7 cellular contexts compared by ENCODE assay signal in the genomic region with DNA sequence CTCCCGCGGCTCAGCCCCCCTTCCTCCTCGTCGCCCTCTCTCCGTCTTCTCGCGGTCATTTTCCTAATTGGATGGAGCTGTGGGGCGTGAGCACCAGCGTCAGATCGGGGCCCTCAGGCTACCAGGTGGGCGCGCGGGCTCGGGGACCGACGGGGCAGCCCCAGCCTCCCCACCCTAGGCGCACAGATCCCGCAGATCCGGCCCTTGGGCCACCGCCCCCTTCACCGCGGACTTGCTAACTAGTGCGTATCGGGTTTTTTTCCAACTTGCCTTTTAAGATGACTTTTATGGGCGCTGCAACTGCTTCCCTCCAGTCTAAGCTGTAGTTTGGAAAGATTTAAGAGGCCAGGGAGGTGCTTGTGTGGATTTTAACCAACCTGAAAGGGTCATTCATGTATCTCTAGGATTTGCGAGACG. TPM values are rescaled to one million over a fixed set of nuclear protein-coding genes. Genes with fewer than 3 reads are reported as not detected.
DNase-seq lines count a peak whose midpoint lies in the region; ATAC-seq, FAIRE-seq and TF ChIP-seq lines count a peak whose summit lies in the region.

No MANE protein-coding gene starts in this region.

- peak; percentile 58 for DNase-seq in GM10248 (ENCODE audit: extremely low spot score)
- peak; percentile 45 to 57 for DNase-seq in SJCRH30
- DNase-seq in T47D (ENCODE audit: low read depth in 1 of 2, low spot score in 1 of 2) = peak; percentile 51 to 66
- DNase-seq in keratinocyte (ENCODE audit: low read depth, low spot score) = no peak
- peak; percentile 41 for DNase-seq in stimulated activated CD4-positive, alpha-beta T cell treated with anti-CD3 and anti-CD28 coated beads, Interleukin-4, amount 100 ng/mL, for 24 hours

- FAIRE-seq in keratinocyte (lab: Jason Lieb, UNC) = no peak

- CTCF ChIA-PET in GM10248 (lab: Yijun Ruan, JAX) = interaction anchor here (0.9 to 3.4 kb wide), 4 partner anchors 28 to 241 kb away, joined by 3 to 19 read pairs (median 4); no protein-coding TSS in a partner anchor

- H3K79me2 ChIP-seq in keratinocyte (ENCODE audit: control insufficient read depth, insufficient read depth, low read length) = peaks cover 37% of the 10 kb centered on the region

- H3K27ac ChIP-seq in SJCRH30 (no peak overlapping the region), keratinocyte (ENCODE audit: control insufficient read depth, insufficient read depth, low read length) (peak overlapping the region; percentile 99)

- H3K27me3 ChIP-seq in SJCRH30 = no peaks in the 10 kb centered on the region
- H3K27me3 ChIP-seq in keratinocyte (ENCODE audit: control insufficient read depth, extremely low read depth, insufficient read depth, low read length) = no peaks in the 10 kb centered on the region

- peak; percentile 34 for ATAC-seq in HG02642 (IDR thresholded peaks at IDR 0.05; ENCODE audit: poor library complexity, unreplicated experiment)
- no peak for ATAC-seq in HG02884 (IDR thresholded peaks at IDR 0.05; ENCODE audit: unreplicated experiment)

- peaks cover 8% of the 10 kb centered on the region for H3K9me1 ChIP-seq in keratinocyte (ENCODE audit: control insufficient read depth, extremely low read depth, insufficient read depth, low read length)

- in situ Hi-C loops in T47D (cut with HindIII; ENCODE audit: low pct_unique_long_range_greater_than_20kb, low sequenced_read_pairs) = no loop called here

- peak overlapping the region; percentile 94 for H3K9ac ChIP-seq in keratinocyte (ENCODE audit: control insufficient read depth, extremely low read depth, insufficient read depth, low read length)

- TF ChIP-seq CTCF in GM10248 (IDR thresholded peaks at IDR 0.05; ENCODE audit: control extremely low read depth, extremely low read depth, low read depth, missing control alignments) (no peak), keratinocyte (optimal IDR thresholded peaks at IDR 0.05 in 1 of 3, IDR thresholded peaks at IDR 0.05 in 1 of 3, conservative IDR thresholded peaks at IDR 0.05 in 1 of 3; ENCODE audit: extremely low read depth in 1 of 3, insufficient read depth in 2 of 3, low read length in 3 of 3) (no peak)

- H3K4me2 ChIP-seq in keratinocyte (ENCODE audit: control insufficient read depth, extremely low read depth, insufficient read depth, low read depth, low read length) = peak overlapping the region; percentile 83

- no peaks in the 10 kb centered on the region for H4K20me1 ChIP-seq in keratinocyte (ENCODE audit: control insufficient read depth, extremely low read depth, insufficient read depth, low read length)

- H3K36me3 ChIP-seq in SJCRH30 (no peaks in the 10 kb centered on the region), keratinocyte (ENCODE audit: control insufficient read depth in 2 of 2, extremely low read depth in 1 of 2, insufficient read depth in 2 of 2, low read length in 2 of 2) (peaks cover 0 to 12% of the 10 kb centered on the region in 2 experiments)

- dilution Hi-C loops in keratinocyte (cut with MboI; ENCODE audit: extremely low pct_ligation_motif_present, low sequenced_read_pairs) = no loop called here

- no peaks in the 10 kb centered on the region for H3K9me3 ChIP-seq in SJCRH30 (replicated peaks)
- no peaks in the 10 kb centered on the region for H3K9me3 ChIP-seq in keratinocyte (ENCODE audit: control insufficient read depth, low read depth, low read length)

- H3K4me3 ChIP-seq in SJCRH30 (peak overlapping the region; percentile 92), keratinocyte (ENCODE audit: control insufficient read depth in 2 of 3, extremely low read depth in 1 of 3, insufficient read depth in 2 of 3, low read depth in 1 of 3, low read length in 3 of 3) (peak overlapping the region; percentile 60 to 82 (median 78))

- POLR2A ChIA-PET in GM10248 (lab: Yijun Ruan, JAX) = no interaction called here

- peak overlapping the region; percentile 27 for H2AFZ ChIP-seq in keratinocyte (ENCODE audit: control insufficient read depth, low read length)

- H3K4me1 ChIP-seq in SJCRH30 = peaks cover 2% of the 10 kb centered on the region; the same call in 1 of the 2 replicates
- H3K4me1 ChIP-seq in keratinocyte (ENCODE audit: control insufficient read depth, extremely low read depth, insufficient read depth, low read length) = peaks cover 54% of the 10 kb centered on the region

RNA-seq across cellular contexts. Expression of a gene that starts 1.3 kb away (rescaled TPM):
- total RNA-seq in SJCRH30 (2014; rRNA removed; shearing (Covaris generic)) = 6.3 and 8.5 TPM in 2 replicates
- 3.9 to 5.4 TPM (median 4.5 TPM) in 3 replicates for polyA plus RNA-seq in keratinocyte
- polyA plus RNA-seq in keratinocyte (2011; ENCODE audit: low read depth) = 4.9 TPM
- polyA plus RNA-seq in keratinocyte (2011; cell fraction: cytosol; rRNA removed) = 4.8 and 6.2 TPM in 2 replicates
- 15.1 and 18.4 TPM in 2 replicates for polyA plus RNA-seq in keratinocyte (2011; cell fraction: nucleus; rRNA removed)
- polyA plus RNA-seq in keratinocyte (2012; ENCODE audit: low replicate concordance) = 18.9 and 20.7 TPM in 2 replicates
- 11.3 to 32.5 TPM (median 11.8 TPM) in 3 replicates for polyA minus RNA-seq in keratinocyte
- polyA minus RNA-seq in keratinocyte (2011; cell fraction: cytosol; rRNA and poly(A)+ RNA removed) = 12.9 TPM
- 9.6 and 13.2 TPM in 2 replicates for polyA minus RNA-seq in keratinocyte (2011; cell fraction: nucleus; rRNA and poly(A)+ RNA removed)
